ENCODE assay signal across 15 cellular contexts in genomic region chr20:22452442-22453011, GRCh38.
"Had no signal": no experiment of that assay in that cellular context is flagged by ENCODE, and none has a peak within 500 bp of the region (broad histone marks: within the 10 kb centered on the region; RNA-seq: fewer than 3 reads in every experiment).

No MANE protein-coding gene starts in this region.

- H3K4me1 Mint-ChIP-seq: activated CD4-positive, alpha-beta T cell treated with anti-CD3 and anti-CD28 coated beads for 36 hours had no signal

- H3K27ac ChIP-seq: ascending aorta, psoas muscle, suprapubic skin, upper lobe of left lung had no signal

- H3K9me3 Mint-ChIP-seq: activated CD8-positive, alpha-beta T cell treated with anti-CD3 and anti-CD28 coated beads for 36 hours; nephron had no signal

- H3K27me3 Mint-ChIP-seq: activated CD4-positive, alpha-beta T cell treated with anti-CD3 and anti-CD28 coated beads for 36 hours had no signal

- H3K27ac Mint-ChIP-seq: activated CD4-positive, alpha-beta T cell treated with anti-CD3 and anti-CD28 coated beads for 36 hours; activated CD8-positive, alpha-beta T cell treated with anti-CD3 and anti-CD28 coated beads for 36 hours; nephron had no signal

- H3K4me3 Mint-ChIP-seq: activated CD4-positive, alpha-beta T cell treated with anti-CD3 and anti-CD28 coated beads for 36 hours; activated CD8-positive, alpha-beta T cell treated with anti-CD3 and anti-CD28 coated beads for 36 hours; nephron had no signal

- H3K4me1 ChIP-seq: ascending aorta, psoas muscle, suprapubic skin had no signal

- H3K9me3 ChIP-seq: ascending aorta, psoas muscle, suprapubic skin, upper lobe of left lung had no signal

- DNase-seq: activated CD4-positive, alpha-beta T cell treated with anti-CD3 and anti-CD28 coated beads for 36 hours; activated CD8-positive, alpha-beta memory T cell treated with anti-CD3 and anti-CD28 coated beads, Interleukin-2, amount 50 U/mL, for 48 hours; activated CD8-positive, alpha-beta T cell treated with anti-CD3 and anti-CD28 coated beads for 36 hours; activated naive CD4-positive, alpha-beta T cell; hippocampal formation; occipital lobe; psoas muscle; stimulated activated CD4-positive, alpha-beta T cell treated with anti-CD3 and anti-CD28 coated beads, Interleukin-2, amount 100 ng/mL, for 24 hours; stimulated activated naive CD4-positive, alpha-beta T cell treated with Interleukin-2 at 50 U/mL for 16 hours; T1000; upper lobe of left lung had no signal

- H3K27me3 ChIP-seq: ascending aorta, upper lobe of left lung had no signal

- ATAC-seq: activated CD4-positive, alpha-beta T cell treated with anti-CD3 and anti-CD28 coated beads for 36 hours; activated CD8-positive, alpha-beta T cell treated with anti-CD3 and anti-CD28 coated beads for 36 hours; psoas muscle; sciatic nerve had no signal

- H3K4me3 ChIP-seq: ascending aorta, psoas muscle, suprapubic skin, upper lobe of left lung had no signal

- H3K36me3 ChIP-seq: ascending aorta, suprapubic skin, upper lobe of left lung had no signal
